Comparison of ENCODE assay signal across 8 cellular contexts in genomic region chr11:67640021-67640757, GRCh38. TPM values are rescaled to one million over a fixed set of nuclear protein-coding genes. Genes with fewer than 3 reads are reported as not detected.
DNase-seq lines count a peak whose midpoint lies in the region; ATAC-seq and TF ChIP-seq lines count a peak whose summit lies in the region.

No MANE protein-coding gene starts in this region.

- no peak overlapping the region for H3K9ac ChIP-seq in GM23248

- CTCF ChIA-PET in BJ (lab: Yijun Ruan, JAX) = interaction anchor here (1.3 to 2.6 kb wide), 2 partner anchors 11 to 12 kb away, joined by 3 to 11 read pairs; no protein-coding TSS in a partner anchor

- no peak overlapping the region for H3K4me2 ChIP-seq in GM23248 (ENCODE audit: unreplicated experiment)

- peak; percentile 74 to 85 for ATAC-seq in activated naive CD4-positive, alpha-beta T cell treated with anti-CD3 and anti-CD28 coated beads, Interleukin-2, amount 50 U/mL, for 72 hours
- no peak for ATAC-seq in HG03469 (IDR thresholded peaks at IDR 0.05; ENCODE audit: unreplicated experiment)

- no peak for DNase-seq in BJ (ENCODE audit: low read depth)
- DNase-seq in GM23248 = peak; percentile 85
- peak; percentile 37 for DNase-seq in RKO (ENCODE audit: low spot score)
- peak in 1 of 2 donors; percentile 67 for DNase-seq in activated naive CD4-positive, alpha-beta T cell treated with anti-CD3 and anti-CD28 coated beads, Interleukin-2, amount 50 U/mL, for 72 hours (ENCODE audit: low spot score in 2 of 2)
- peak; percentile 68 to 77 for DNase-seq in cardiac muscle cell (ENCODE audit: low read depth in 1 of 2, low spot score in 1 of 2)
- DNase-seq in retina = peak; percentile 83
- DNase-seq in middle frontal gyrus (ENCODE audit: extremely low spot score, low spot score) = no peak

- H4K20me1 ChIP-seq in GM23248 (ENCODE audit: insufficient read depth) = no peaks in the 10 kb centered on the region

- H3K36me3 ChIP-seq in BJ (ENCODE audit: control insufficient read depth, insufficient read depth, low read length) = no peaks in the 10 kb centered on the region
- no peaks in the 10 kb centered on the region for H3K36me3 ChIP-seq in GM23248 (ENCODE audit: low read depth)
- no peaks in the 10 kb centered on the region for H3K36me3 ChIP-seq in cardiac muscle cell

- no peak overlapping the region for H3K4me3 ChIP-seq in BJ (ENCODE audit: low read depth, low read length)
- no peak overlapping the region for H3K4me3 ChIP-seq in GM23248
- no peak overlapping the region for H3K4me3 ChIP-seq in cardiac muscle cell

- no peak overlapping the region for H2AFZ ChIP-seq in GM23248

- H3K9me3 ChIP-seq in GM23248 (ENCODE audit: low read depth) (no peaks in the 10 kb centered on the region), cardiac muscle cell (ENCODE audit: low read depth) (no peaks in the 10 kb centered on the region)

- H3K27me3 ChIP-seq in BJ (ENCODE audit: control insufficient read depth, insufficient read depth, low read length) = 0 out of 2 replicates have a peak, but pooled peaks cover 5% of the 10 kb centered on the region
- peaks cover 8% of the 10 kb centered on the region; the same call in 1 of the 2 replicates for H3K27me3 ChIP-seq in GM23248 (replicated peaks; ENCODE audit: insufficient read depth)
- no peaks in the 10 kb centered on the region for H3K27me3 ChIP-seq in cardiac muscle cell

- POLR2A ChIA-PET in BJ (lab: Charles Lee) = no interaction called here

- H3K27ac ChIP-seq in GM23248 = no peak overlapping the region
- no peak overlapping the region for H3K27ac ChIP-seq in cardiac muscle cell

- TF ChIP-seq CTCF in BJ (IDR thresholded peaks at IDR 0.05; ENCODE audit: insufficient read depth, low read depth, low read length) = peak; percentile 73
- TF ChIP-seq CTCF in cardiac muscle cell (IDR thresholded peaks at IDR 0.05; ENCODE audit: low read depth, low read length) = peak; percentile 74

- H3K4me1 ChIP-seq in GM23248 (ENCODE audit: insufficient read depth) (no peaks in the 10 kb centered on the region), cardiac muscle cell (ENCODE audit: low read depth) (no peaks in the 10 kb centered on the region)

- H3K27ac Mint-ChIP-seq in activated naive CD4-positive, alpha-beta T cell treated with anti-CD3 and anti-CD28 coated beads, Interleukin-2, amount 50 U/mL, for 72 hours = no peak overlapping the region

- 14 to 17% methylated on average over 21 to 23 of the region's 23 CpGs for WGBS in GM23248 (ENCODE audit: low coverage in 1 of 2, low lambda C conversion rate in 2 of 2, missing lambda C conversion rate in 2 of 2), 2 experiments

- H3K36me3 Mint-ChIP-seq in activated naive CD4-positive, alpha-beta T cell treated with anti-CD3 and anti-CD28 coated beads, Interleukin-2, amount 50 U/mL, for 72 hours = no peaks in the 10 kb centered on the region

- no peaks in the 10 kb centered on the region for H3F3A ChIP-seq in GM23248 (ENCODE audit: insufficient read depth)

- no peaks in the 10 kb centered on the region for H3K9me3 Mint-ChIP-seq in activated naive CD4-positive, alpha-beta T cell treated with anti-CD3 and anti-CD28 coated beads, Interleukin-2, amount 50 U/mL, for 72 hours

- no peaks in the 10 kb centered on the region for H3K9me2 ChIP-seq in GM23248 (ENCODE audit: insufficient read depth)

- no peaks in the 10 kb centered on the region for H3K79me2 ChIP-seq in GM23248 (ENCODE audit: insufficient read depth)

- in situ Hi-C loops in GM23248 (cut with MboI) = no loop called here

RNA-seq across cellular contexts. Expression of gene TBX10, which starts 0.6 kb away (rescaled TPM):
- not detected in 2 replicates for polyA plus RNA-seq in BJ (2011; rRNA removed)
- not detected in 2 replicates for polyA minus RNA-seq in BJ (2011; rRNA and poly(A)+ RNA removed)
- not detected in 2 replicates for total RNA-seq in GM23248 (2014; rRNA removed; shearing (Covaris generic))
- not detected in 2 replicates for polyA plus RNA-seq in GM23248 (2016; fragmentation: Nextera tagmentation; extraction: Ambion mirVana)
- not detected for total RNA-seq in activated naive CD4-positive, alpha-beta T cell treated with anti-CD3 and anti-CD28 coated beads, Interleukin-2, amount 50 U/mL, for 72 hours
- not detected in 2 replicates for total RNA-seq in cardiac muscle cell
- polyA plus RNA-seq in cardiac muscle cell = 1.1 and 1.2 TPM in 2 replicates

RNA-seq across cellular contexts. Expression of gene ACY3, which starts 10.3 kb away (rescaled TPM):
- polyA plus RNA-seq in BJ (2011; rRNA removed) (not detected in 2 replicates), GM23248 (2016; fragmentation: Nextera tagmentation; extraction: Ambion mirVana) (not detected in 2 replicates), cardiac muscle cell (not detected in 2 replicates)
- not detected in 2 replicates for polyA minus RNA-seq in BJ (2011; rRNA and poly(A)+ RNA removed)
- total RNA-seq in GM23248 (2014; rRNA removed; shearing (Covaris generic)) = not detected in 2 replicates
- under 1 TPM in 1 of 2 donors, not detected in 1; 0.18 TPM for total RNA-seq in activated naive CD4-positive, alpha-beta T cell treated with anti-CD3 and anti-CD28 coated beads, Interleukin-2, amount 50 U/mL, for 72 hours
- total RNA-seq in cardiac muscle cell = not detected in 2 replicates

RNA-seq across cellular contexts. Expression of gene NUDT8, which starts 10.5 kb away (rescaled TPM):
- polyA plus RNA-seq in BJ (2011; rRNA removed) (1.3 and 1.7 TPM in 2 replicates), GM23248 (2016; fragmentation: Nextera tagmentation; extraction: Ambion mirVana) (4.1 TPM in 2 replicates), cardiac muscle cell (17.3 and 18.7 TPM in 2 replicates)
- polyA minus RNA-seq in BJ (2011; rRNA and poly(A)+ RNA removed) = 0.81 and 1.2 TPM in 2 replicates
- total RNA-seq in GM23248 (2014; rRNA removed; shearing (Covaris generic)) = 2.0 and 4.8 TPM in 2 replicates
- total RNA-seq in activated naive CD4-positive, alpha-beta T cell treated with anti-CD3 and anti-CD28 coated beads, Interleukin-2, amount 50 U/mL, for 72 hours = 10 to 100 TPM; 27.6 to 37.3 TPM
- total RNA-seq in cardiac muscle cell = 6.9 and 24.3 TPM in 2 replicates

RNA-seq across cellular contexts. Expression of gene NDUFV1, which starts 33.5 kb away (rescaled TPM):
- polyA plus RNA-seq in BJ (2011; rRNA removed) = 97.9 and 149 TPM in 2 replicates
- 61.7 and 65.1 TPM in 2 replicates for polyA minus RNA-seq in BJ (2011; rRNA and poly(A)+ RNA removed)
- 168 and 209 TPM in 2 replicates for total RNA-seq in GM23248 (2014; rRNA removed; shearing (Covaris generic))
- polyA plus RNA-seq in GM23248 (2016; fragmentation: Nextera tagmentation; extraction: Ambion mirVana) = 136 TPM in 2 replicates
- 100 to 1,000 TPM; 237 to 286 TPM for total RNA-seq in activated naive CD4-positive, alpha-beta T cell treated with anti-CD3 and anti-CD28 coated beads, Interleukin-2, amount 50 U/mL, for 72 hours
- 430 and 526 TPM in 2 replicates for total RNA-seq in cardiac muscle cell
- polyA plus RNA-seq in cardiac muscle cell = 447 and 449 TPM in 2 replicates

RNA-seq across cellular contexts. Expression of gene ALDH3B2, which starts 34.2 kb away (rescaled TPM):
- polyA plus RNA-seq in BJ (2011; rRNA removed) (not detected in 2 replicates), GM23248 (2016; fragmentation: Nextera tagmentation; extraction: Ambion mirVana) (not detected in 2 replicates), cardiac muscle cell (not detected in 2 replicates)
- polyA minus RNA-seq in BJ (2011; rRNA and poly(A)+ RNA removed) = not detected in 2 replicates
- total RNA-seq in GM23248 (2014; rRNA removed; shearing (Covaris generic)) = not detected in 2 replicates
- not detected for total RNA-seq in activated naive CD4-positive, alpha-beta T cell treated with anti-CD3 and anti-CD28 coated beads, Interleukin-2, amount 50 U/mL, for 72 hours
- total RNA-seq in cardiac muscle cell = 0.21 TPM in 1 of 2 replicates, not detected in the other

Comparison
In these comparisons a context has a peak if more than half of its experiments do, and no peak if none do; other contexts are left out.
1. DNase-seq: peak in GM23248 (single experiment), RKO (single experiment), cardiac muscle cell (2 of 2) and retina (single experiment); none in BJ (single experiment) and middle frontal gyrus (single experiment).